Comparison of ENCODE assay signal across 16 cellular contexts in the genomic region with DNA sequence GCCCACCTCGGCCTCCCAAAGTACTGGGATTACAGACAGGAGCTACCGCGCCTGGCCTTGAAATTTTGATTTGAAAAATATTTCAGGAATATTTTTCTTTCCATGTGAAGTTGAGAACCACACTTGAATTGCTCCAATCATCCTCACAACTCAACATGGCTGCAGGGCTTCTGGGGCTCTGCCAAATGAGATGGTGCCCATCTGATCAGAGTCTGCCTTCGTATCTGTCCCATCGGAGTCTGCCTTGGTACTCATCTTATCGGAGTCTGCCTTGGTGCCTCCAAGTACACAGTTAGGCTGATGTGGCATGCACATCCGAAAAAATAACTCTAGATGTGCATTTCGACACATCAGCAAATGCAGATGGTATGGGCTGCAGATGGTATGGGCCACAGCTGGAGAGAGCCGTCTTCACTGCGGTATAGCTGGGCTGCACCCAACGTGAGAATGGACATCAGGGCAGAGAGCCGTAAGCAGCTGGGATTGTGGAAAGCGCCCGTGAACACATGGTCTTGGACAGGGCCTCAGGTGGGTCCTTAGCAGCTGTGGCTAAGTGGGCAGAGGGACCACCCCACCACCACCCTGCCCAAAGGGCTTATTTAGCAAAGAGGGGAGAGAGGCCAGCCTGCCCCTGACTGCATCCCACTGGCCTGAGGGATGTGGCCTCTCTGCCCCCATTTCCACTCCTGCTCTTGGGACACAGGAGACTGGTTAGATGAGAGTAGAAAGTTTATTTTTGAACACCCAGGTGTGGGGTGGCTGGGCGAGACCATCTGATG. TPM values are rescaled to one million over a fixed set of nuclear protein-coding genes. Genes with fewer than 3 reads are reported as not detected.
A peak's percentile ranks its signal among the peaks of the same experiment; 100 is the strongest.
DNase-seq lines count a peak whose midpoint lies in the region; ATAC-seq and TF ChIP-seq lines count a peak whose summit lies in the region.
"Had no signal": no experiment of that assay in that cellular context is flagged by ENCODE, and none has a peak within 500 bp of the region (broad histone marks: within the 10 kb centered on the region; RNA-seq: fewer than 3 reads in every experiment).

No MANE protein-coding gene starts in this region.

- H3K27ac ChIP-seq in uterus: no peak overlapping the region
- H3K27ac ChIP-seq: C4-2B, GM23248 had no signal

- H3K36me3 ChIP-seq in uterus: no peaks in the 10 kb centered on the region

- no peaks in the 10 kb centered on the region for H3K27me3 Mint-ChIP-seq in activated T-cell treated with anti-CD3 and anti-CD28 coated beads, Interleukin-2, amount 50 U/mL, for 72 hours (ENCODE audit: low read depth)
- H3K27me3 Mint-ChIP-seq in T-helper 17 cell: no peaks in the 10 kb centered on the region
- peaks cover 7% of the 10 kb centered on the region for H3K27me3 Mint-ChIP-seq in endothelial cell (ENCODE audit: unreplicated experiment)
- H3K27me3 Mint-ChIP-seq in stimulated activated naive B cell treated with anti-CD40 and anti-IgM and Interleukin-4, amounts not matched to agents 10 μg/mL and 1 μg/mL and 100 μg/mL, for 72 hours: no peaks in the 10 kb centered on the region
- H3K27me3 Mint-ChIP-seq in HFFc6 (ENCODE audit: insufficient read depth): peaks cover 2% of the 10 kb centered on the region; the same call in 1 of the 2 replicates
- H3K27me3 Mint-ChIP-seq: CD4-positive, alpha-beta memory T cell had no signal

- H3K4me1 Mint-ChIP-seq in activated T-cell treated with anti-CD3 and anti-CD28 coated beads, Interleukin-2, amount 50 U/mL, for 72 hours (ENCODE audit: low read depth): peaks cover 27% of the 10 kb centered on the region
- H3K4me1 Mint-ChIP-seq in T-helper 17 cell (peaks cover 29% of the 10 kb centered on the region), endothelial cell (ENCODE audit: unreplicated experiment) (peaks cover 11% of the 10 kb centered on the region), HFFc6 (ENCODE audit: low read depth) (peaks cover 26% of the 10 kb centered on the region)
- H3K4me1 Mint-ChIP-seq in stimulated activated naive B cell treated with anti-CD40 and anti-IgM and Interleukin-4, amounts not matched to agents 10 μg/mL and 1 μg/mL and 100 μg/mL, for 72 hours: peaks cover 30 to 63% of the 10 kb centered on the region in 2 donors

- no peaks in the 10 kb centered on the region for H3K27me3 ChIP-seq in uterus

- H3K4me1 ChIP-seq in uterus: peaks cover 0 to 17% of the 10 kb centered on the region in 2 donors
- H3K4me1 ChIP-seq: HAP-1 had no signal

- TF ChIP-seq CTCF in endothelial cell (IDR thresholded peaks at IDR 0.05; ENCODE audit: unreplicated experiment) (no peak), uterus (IDR thresholded peaks at IDR 0.05) (no peak), HFFc6 (IDR thresholded peaks at IDR 0.05) (no peak)

- H3K27ac Mint-ChIP-seq in activated T-cell treated with anti-CD3 and anti-CD28 coated beads, Interleukin-2, amount 50 U/mL, for 72 hours: peak overlapping the region; percentile 54
- H3K27ac Mint-ChIP-seq in T-helper 17 cell (peak overlapping the region; percentile 56), endothelial cell (ENCODE audit: unreplicated experiment) (peak overlapping the region; percentile 17), HFFc6 (no peak overlapping the region)
- peak overlapping the region; percentile 62 for H3K27ac Mint-ChIP-seq in stimulated activated naive B cell treated with anti-CD40 and anti-IgM and Interleukin-4, amounts not matched to agents 10 μg/mL and 1 μg/mL and 100 μg/mL, for 72 hours

- no peak overlapping the region for H3K4me3 Mint-ChIP-seq in activated T-cell treated with anti-CD3 and anti-CD28 coated beads, Interleukin-2, amount 50 U/mL, for 72 hours
- H3K4me3 Mint-ChIP-seq in T-helper 17 cell (no peak overlapping the region), endothelial cell (ENCODE audit: unreplicated experiment) (no peak overlapping the region), HFFc6 (no peak overlapping the region)
- H3K4me3 Mint-ChIP-seq in stimulated activated naive B cell treated with anti-CD40 and anti-IgM and Interleukin-4, amounts not matched to agents 10 μg/mL and 1 μg/mL and 100 μg/mL, for 72 hours: no peak overlapping the region
- H3K4me3 Mint-ChIP-seq: CD4-positive, alpha-beta memory T cell had no signal

- H3K4me3 ChIP-seq in uterus: no peak overlapping the region
- H3K4me3 ChIP-seq: GM23248, HAP-1 had no signal

- no peak for ATAC-seq in activated T-cell treated with anti-CD3 and anti-CD28 coated beads, Interleukin-2, amount 50 U/mL, for 72 hours (replicated peaks in 1 of 2)
- ATAC-seq in T-helper 17 cell: no peak
- ATAC-seq in stimulated activated naive B cell treated with anti-CD40 and anti-IgM and Interleukin-4, amounts not matched to agents 10 μg/mL and 1 μg/mL and 100 μg/mL, for 72 hours (replicated peaks): no peak

- no peak for TF ChIP-seq POLR2A in uterus (IDR thresholded peaks at IDR 0.05)

- peaks cover 18 to 25% of the 10 kb centered on the region in 2 donors for H3K36me3 Mint-ChIP-seq in activated T-cell treated with anti-CD3 and anti-CD28 coated beads, Interleukin-2, amount 50 U/mL, for 72 hours (ENCODE audit: insufficient read depth in 2 of 2)
- peaks cover 6% of the 10 kb centered on the region for H3K36me3 Mint-ChIP-seq in T-helper 17 cell (ENCODE audit: low read depth)
- H3K36me3 Mint-ChIP-seq in endothelial cell (ENCODE audit: low read depth, unreplicated experiment): peaks cover 25% of the 10 kb centered on the region
- H3K36me3 Mint-ChIP-seq in stimulated activated naive B cell treated with anti-CD40 and anti-IgM and Interleukin-4, amounts not matched to agents 10 μg/mL and 1 μg/mL and 100 μg/mL, for 72 hours: peaks cover 49 to 70% of the 10 kb centered on the region in 2 donors
- H3K36me3 Mint-ChIP-seq in HFFc6 (ENCODE audit: low read depth): peaks cover 16% of the 10 kb centered on the region

- no peaks in the 10 kb centered on the region for H3K9me3 Mint-ChIP-seq in activated T-cell treated with anti-CD3 and anti-CD28 coated beads, Interleukin-2, amount 50 U/mL, for 72 hours
- H3K9me3 Mint-ChIP-seq in endothelial cell (ENCODE audit: unreplicated experiment) (no peaks in the 10 kb centered on the region), HFFc6 (no peaks in the 10 kb centered on the region)
- peaks cover 0 to 2% of the 10 kb centered on the region in 2 donors for H3K9me3 Mint-ChIP-seq in stimulated activated naive B cell treated with anti-CD40 and anti-IgM and Interleukin-4, amounts not matched to agents 10 μg/mL and 1 μg/mL and 100 μg/mL, for 72 hours

- intact Hi-C loops in uterus (cut with DNase I; ENCODE audit: low total_unique reads): loop anchor here (5.0 to 10.0 kb wide), 2 partner anchors 74 to 232 kb away; no protein-coding TSS in a partner anchor

- H3K9me3 ChIP-seq in T-helper 17 cell (ENCODE audit: control insufficient read depth, low read length, poor library complexity, severe bottlenecking) (no peaks in the 10 kb centered on the region), uterus (no peaks in the 10 kb centered on the region)
- H3K9me3 ChIP-seq: HAP-1 had no signal

- DNase-seq in activated T-cell treated with anti-CD3 and anti-CD28 coated beads, Interleukin-2, amount 50 U/mL, for 72 hours: no peak
- no peak for DNase-seq in activated T-cell treated with anti-CD3 and anti-CD28 coated beads, Interleukin-2, amount 50 U/mL, for 48 hours
- DNase-seq in T-helper 17 cell (no peak), endothelial cell (ENCODE audit: low spot score) (no peak), uterus (no peak), HFFc6 (no peak)
- no peak for DNase-seq in stimulated activated naive B cell treated with anti-CD40 and anti-IgM and Interleukin-4, amounts not matched to agents 10 μg/mL and 1 μg/mL and 100 μg/mL, for 72 hours
- DNase-seq: ACHN; AML-193; CD4-positive, alpha-beta memory T cell; DMS153; DMS79; GDM1; GM23248 had no signal

RNA-seq across cellular contexts. Expression of a gene that starts 52.1 kb away (rescaled TPM):
- total RNA-seq in activated T-cell treated with anti-CD3 and anti-CD28 coated beads, Interleukin-2, amount 50 U/mL, for 72 hours: 1 to 10 TPM; 1.9 TPM
- total RNA-seq in T-helper 17 cell (1 to 10 TPM; 2.2 to 4.0 TPM), endothelial cell (ENCODE audit: unreplicated experiment) (0.44 TPM), uterus (1 to 10 TPM in 3 of 4 donors, under 1 TPM in 1; under 0.01 to 3.6 (median 1.8) TPM)
- total RNA-seq in HFFc6 (2021; fragmentation: NEBNext Ultra II Directional; extraction: Animal tissue kit (Norgen Biotek cat#: 25700)): under 1 TPM in 5 of 6 experiments, not detected in 1; 0.07 to 0.10 (median 0.09) TPM
